In genomic region chr12:121334513-121335343, GRCh38 we compare ENCODE assay signal across 1 cellular context.
TF ChIP-seq lines count a peak whose summit lies in the region.

No MANE protein-coding gene starts in this region.

TF ChIP-seq in H1, 55 proteins besides CTCF, POLR2A, EP300 and RAD21 (continued from another document):
- TF ChIP-seq SP1 (IDR thresholded peaks at IDR 0.05; ENCODE audit: low read depth, low read length): no peak
- no peak for TF ChIP-seq E2F6 (IDR thresholded peaks at IDR 0.05)
- no peak for TF ChIP-seq MAFK (IDR thresholded peaks at IDR 0.05; ENCODE audit: low read depth, low read length)
- TF ChIP-seq KDM5A (IDR thresholded peaks at IDR 0.05; ENCODE audit: low read length): no peak
- no peak for TF ChIP-seq TAF1 (IDR thresholded peaks at IDR 0.05; ENCODE audit: low read depth, low read length)
- no peak for TF ChIP-seq RNF2 (IDR thresholded peaks at IDR 0.05; ENCODE audit: borderline replicate concordance, low read depth, low read length, missing control alignments, poor library complexity, severe bottlenecking)
